ENCODE assay signal across 1 cellular context in the genomic region with DNA sequence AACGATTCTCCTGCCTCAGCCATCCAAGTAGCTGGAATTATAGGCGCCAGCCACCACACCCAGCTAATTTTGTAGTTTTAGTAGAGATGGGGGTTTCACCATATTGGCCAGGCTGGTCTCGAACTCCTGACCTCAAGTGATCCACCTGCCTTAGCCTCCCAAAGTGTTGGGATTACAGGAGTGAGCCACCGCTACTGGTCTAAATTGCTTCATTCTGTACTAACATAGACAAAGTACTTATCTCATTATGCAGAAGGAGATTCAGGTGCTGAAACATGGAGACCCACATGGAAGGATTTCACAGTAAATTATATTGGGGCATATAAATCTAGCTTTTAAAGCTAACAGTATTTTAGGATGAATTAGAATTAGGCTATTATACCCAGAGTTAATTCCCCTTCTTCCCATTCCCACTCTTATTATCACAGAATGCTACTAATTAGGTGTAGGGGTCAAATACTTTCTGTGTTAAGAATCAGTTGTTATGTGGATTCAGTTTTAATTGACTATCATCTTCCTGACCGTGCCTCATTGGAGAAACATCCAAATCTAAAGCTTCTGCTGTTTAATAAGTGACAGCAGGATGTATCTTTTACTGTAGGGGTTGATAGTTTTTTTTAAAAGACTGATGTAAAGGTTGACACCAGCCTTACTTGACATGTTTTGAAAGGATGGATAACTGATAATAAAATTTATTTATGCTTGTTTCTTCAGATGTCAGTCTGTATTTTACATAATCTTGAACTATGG.
TF ChIP-seq lines count a peak whose summit lies in the region.

No MANE protein-coding gene starts in this region.

TF ChIP-seq in IMR-90, 13 proteins besides CTCF, POLR2A, EP300 and RAD21:
- TF ChIP-seq MXI1 (IDR thresholded peaks at IDR 0.05; ENCODE audit: borderline replicate concordance, low read depth, low read length) (no peak), NFE2L2 (IDR thresholded peaks at IDR 0.05; ENCODE audit: low read depth, low read length) (no peak), BHLHE40 (IDR thresholded peaks at IDR 0.05; ENCODE audit: low read depth, low read length) (no peak), CEBPB (IDR thresholded peaks at IDR 0.05; ENCODE audit: low read depth, low read length) (no peak), RCOR1 (IDR thresholded peaks at IDR 0.05; ENCODE audit: insufficient replicate concordance, low read length) (no peak)
- TF ChIP-seq, protein P1, sequence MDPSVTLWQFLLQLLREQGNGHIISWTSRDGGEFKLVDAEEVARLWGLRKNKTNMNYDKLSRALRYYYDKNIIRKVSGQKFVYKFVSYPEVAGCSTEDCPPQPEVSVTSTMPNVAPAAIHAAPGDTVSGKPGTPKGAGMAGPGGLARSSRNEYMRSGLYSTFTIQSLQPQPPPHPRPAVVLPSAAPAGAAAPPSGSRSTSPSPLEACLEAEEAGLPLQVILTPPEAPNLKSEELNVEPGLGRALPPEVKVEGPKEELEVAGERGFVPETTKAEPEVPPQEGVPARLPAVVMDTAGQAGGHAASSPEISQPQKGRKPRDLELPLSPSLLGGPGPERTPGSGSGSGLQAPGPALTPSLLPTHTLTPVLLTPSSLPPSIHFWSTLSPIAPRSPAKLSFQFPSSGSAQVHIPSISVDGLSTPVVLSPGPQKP (IDR thresholded peaks at IDR 0.05; ENCODE audit: borderline replicate concordance, low read depth, low read length): no peak
